3 cellular contexts compared by ENCODE assay signal in the genomic region with DNA sequence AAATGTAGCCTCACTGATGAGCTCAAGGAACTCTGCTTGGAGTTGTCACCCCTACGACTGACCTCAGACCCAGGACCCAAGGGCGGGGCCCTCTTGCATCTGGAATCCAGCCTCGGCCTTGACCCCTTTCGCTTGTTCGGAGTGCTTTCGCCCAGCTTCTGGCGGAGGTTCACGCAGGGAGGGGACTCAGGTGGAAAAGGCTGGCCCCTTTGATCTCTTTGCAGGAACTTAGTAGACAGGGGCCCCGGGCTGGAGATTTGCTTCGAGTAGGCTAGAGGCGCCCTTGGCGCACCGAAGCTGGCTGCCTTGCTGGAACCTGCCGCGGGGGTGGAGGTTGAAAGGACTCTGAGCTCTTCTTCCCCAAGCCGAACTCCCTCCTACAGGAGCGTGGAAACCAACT.
TF ChIP-seq lines count a peak whose summit lies in the region.

No MANE protein-coding gene starts in this region.

TF ChIP-seq in SK-N-SH, 30 proteins besides CTCF, POLR2A, EP300 and RAD21 (continued from another document):
- TF ChIP-seq, protein P1, sequence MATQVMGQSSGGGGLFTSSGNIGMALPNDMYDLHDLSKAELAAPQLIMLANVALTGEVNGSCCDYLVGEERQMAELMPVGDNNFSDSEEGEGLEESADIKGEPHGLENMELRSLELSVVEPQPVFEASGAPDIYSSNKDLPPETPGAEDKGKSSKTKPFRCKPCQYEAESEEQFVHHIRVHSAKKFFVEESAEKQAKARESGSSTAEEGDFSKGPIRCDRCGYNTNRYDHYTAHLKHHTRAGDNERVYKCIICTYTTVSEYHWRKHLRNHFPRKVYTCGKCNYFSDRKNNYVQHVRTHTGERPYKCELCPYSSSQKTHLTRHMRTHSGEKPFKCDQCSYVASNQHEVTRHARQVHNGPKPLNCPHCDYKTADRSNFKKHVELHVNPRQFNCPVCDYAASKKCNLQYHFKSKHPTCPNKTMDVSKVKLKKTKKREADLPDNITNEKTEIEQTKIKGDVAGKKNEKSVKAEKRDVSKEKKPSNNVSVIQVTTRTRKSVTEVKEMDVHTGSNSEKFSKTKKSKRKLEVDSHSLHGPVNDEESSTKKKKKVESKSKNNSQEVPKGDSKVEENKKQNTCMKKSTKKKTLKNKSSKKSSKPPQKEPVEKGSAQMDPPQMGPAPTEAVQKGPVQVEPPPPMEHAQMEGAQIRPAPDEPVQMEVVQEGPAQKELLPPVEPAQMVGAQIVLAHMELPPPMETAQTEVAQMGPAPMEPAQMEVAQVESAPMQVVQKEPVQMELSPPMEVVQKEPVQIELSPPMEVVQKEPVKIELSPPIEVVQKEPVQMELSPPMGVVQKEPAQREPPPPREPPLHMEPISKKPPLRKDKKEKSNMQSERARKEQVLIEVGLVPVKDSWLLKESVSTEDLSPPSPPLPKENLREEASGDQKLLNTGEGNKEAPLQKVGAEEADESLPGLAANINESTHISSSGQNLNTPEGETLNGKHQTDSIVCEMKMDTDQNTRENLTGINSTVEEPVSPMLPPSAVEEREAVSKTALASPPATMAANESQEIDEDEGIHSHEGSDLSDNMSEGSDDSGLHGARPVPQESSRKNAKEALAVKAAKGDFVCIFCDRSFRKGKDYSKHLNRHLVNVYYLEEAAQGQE (IDR thresholded peaks at IDR 0.05; ENCODE audit: low read depth, low read length), result no peak
- TF ChIP-seq JUND (IDR thresholded peaks at IDR 0.05) (no peak), FOXJ3 (CRISPR knock-in tag; IDR thresholded peaks at IDR 0.05) (no peak), SMC3 (IDR thresholded peaks at IDR 0.05; ENCODE audit: low read depth, low read length) (no peak), CHD2 (IDR thresholded peaks at IDR 0.05; ENCODE audit: low read length, partially characterized antibody) (no peak), RFX5 (IDR thresholded peaks at IDR 0.05; ENCODE audit: low read length) (no peak), EZH2phosphoT487 (IDR thresholded peaks at IDR 0.05; ENCODE audit: borderline replicate concordance, low read depth) (no peak), NFIC (IDR thresholded peaks at IDR 0.05; ENCODE audit: borderline replicate concordance) (no peak), TAF1 (IDR thresholded peaks at IDR 0.05; ENCODE audit: borderline replicate concordance, low read depth, low read length) (no peak)
- TF ChIP-seq, protein P2, sequence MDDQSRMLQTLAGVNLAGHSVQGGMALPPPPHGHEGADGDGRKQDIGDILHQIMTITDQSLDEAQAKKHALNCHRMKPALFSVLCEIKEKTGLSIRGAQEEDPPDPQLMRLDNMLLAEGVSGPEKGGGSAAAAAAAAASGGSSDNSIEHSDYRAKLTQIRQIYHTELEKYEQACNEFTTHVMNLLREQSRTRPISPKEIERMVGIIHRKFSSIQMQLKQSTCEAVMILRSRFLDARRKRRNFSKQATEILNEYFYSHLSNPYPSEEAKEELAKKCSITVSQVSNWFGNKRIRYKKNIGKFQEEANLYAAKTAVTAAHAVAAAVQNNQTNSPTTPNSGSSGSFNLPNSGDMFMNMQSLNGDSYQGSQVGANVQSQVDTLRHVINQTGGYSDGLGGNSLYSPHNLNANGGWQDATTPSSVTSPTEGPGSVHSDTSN (IDR thresholded peaks at IDR 0.05), result no peak

TF ChIP-seq in SK-N-SH treated with all-trans-retinoic acid at 6 μM for 48 hours, 23 proteins besides CTCF, POLR2A, EP300 and RAD21 (continued from another document):
- no peak for TF ChIP-seq TSHZ2 (CRISPR knock-in tag; IDR thresholded peaks at IDR 0.05)
- TF ChIP-seq ARNTL (CRISPR knock-in tag; IDR thresholded peaks at IDR 0.05; ENCODE audit: borderline replicate concordance, low read depth), result no peak
- TF ChIP-seq GLIS3 (CRISPR knock-in tag; IDR thresholded peaks at IDR 0.05), result no peak
- TF ChIP-seq SNAI2 (CRISPR knock-in tag; IDR thresholded peaks at IDR 0.05), result no peak
- no peak for TF ChIP-seq ZNF8 (CRISPR knock-in tag; IDR thresholded peaks at IDR 0.05)
- TF ChIP-seq ZC3H10 (CRISPR knock-in tag; IDR thresholded peaks at IDR 0.05), result no peak
- no peak for TF ChIP-seq CSDC2 (CRISPR knock-in tag; IDR thresholded peaks at IDR 0.05)

TF ChIP-seq in WTC11, 78 proteins besides CTCF, POLR2A, EP300 and RAD21 (continued from another document):
- TF ChIP-seq ZNF512 (CRISPR knock-in tag; IDR thresholded peaks at IDR 0.05; ENCODE audit: borderline replicate concordance) (no peak), ZNF423 (CRISPR knock-in tag; IDR thresholded peaks at IDR 0.05) (no peak), MYBL2 (CRISPR knock-in tag; IDR thresholded peaks at IDR 0.05) (no peak), EMX1 (CRISPR knock-in tag; IDR thresholded peaks at IDR 0.05) (no peak), MXD4 (CRISPR knock-in tag; IDR thresholded peaks at IDR 0.05; ENCODE audit: borderline replicate concordance) (no peak), PRDM15 (CRISPR knock-in tag; IDR thresholded peaks at IDR 0.05) (no peak), TEAD4 (CRISPR knock-in tag; IDR thresholded peaks at IDR 0.05) (no peak), TEAD1 (CRISPR knock-in tag; IDR thresholded peaks at IDR 0.05) (no peak)
